Comparison of ENCODE assay signal across 8 cellular contexts in genomic region chr1:8598060-8598724, GRCh38.
A peak's percentile ranks its signal among the peaks of the same experiment; 100 is the strongest.
DNase-seq lines count a peak whose midpoint lies in the region; ATAC-seq and TF ChIP-seq lines count a peak whose summit lies in the region.

No MANE protein-coding gene starts in this region.

- WGBS in psoas muscle, 3 donors: 18 to 25% (median 22%) methylated on average over 15 of the region's 15 CpGs

- H3K36me3 ChIP-seq in SK-N-MC (ENCODE audit: insufficient read depth, low read length): 0 out of 2 replicates have a peak, but pooled peaks cover 5% of the 10 kb centered on the region
- no peaks in the 10 kb centered on the region for H3K36me3 ChIP-seq in psoas muscle (ENCODE audit: insufficient read depth in 1 of 2, low read depth in 1 of 2)

- peak; percentile 47 for DNase-seq in EH (ENCODE audit: low read depth)
- DNase-seq in SK-N-MC (ENCODE audit: low read depth, low spot score): no peak
- DNase-seq in Right ventricle myocardium superior: no peak
- DNase-seq in psoas muscle: no peak
- no peak for DNase-seq in GM19240 (ENCODE audit: insufficient read length, low spot score)
- DNase-seq in NCI-H774 (lab: John Stamatoyannopoulos, UW): no peak

- peaks cover 36% of the 10 kb centered on the region for H3K4me1 ChIP-seq in psoas muscle

- H3K4me3 ChIP-seq in SK-N-MC (peak overlapping the region; percentile 12), psoas muscle (peak overlapping the region; percentile 28)

- intact Hi-C loops in Right ventricle myocardium superior (cut with DNase I) (no loop called here), psoas muscle (cut with DNase I) (no loop called here)

- peak; percentile 46 for TF ChIP-seq CTCF in psoas muscle (IDR thresholded peaks at IDR 0.05)

- no peaks in the 10 kb centered on the region; the same call in 1 of the 2 replicates for H3K9me3 ChIP-seq in SK-N-MC (ENCODE audit: low read depth, low read length)
- no peaks in the 10 kb centered on the region for H3K9me3 ChIP-seq in psoas muscle

- H3K27me3 ChIP-seq in psoas muscle (ENCODE audit: insufficient read depth in 3 of 3, low read length in 2 of 3): no peaks in the 10 kb centered on the region

- H3K27ac ChIP-seq in SK-N-MC: peak overlapping the region; percentile 94
- peak overlapping the region; percentile 50 for H3K27ac ChIP-seq in psoas muscle

- H3K9ac ChIP-seq in SK-N-MC (ENCODE audit: insufficient read length): peak overlapping the region; percentile 44

- ATAC-seq in Right ventricle myocardium superior (ENCODE audit: poor library complexity) (peak; percentile 91), psoas muscle (peak; percentile 77 to 87 (median 79)), HG02571 (IDR thresholded peaks at IDR 0.05; ENCODE audit: unreplicated experiment) (no peak), HG03469 (IDR thresholded peaks at IDR 0.05; ENCODE audit: unreplicated experiment) (no peak)

Comparison
In these comparisons a context has a peak if more than half of its experiments do, and no peak if none do; other contexts are left out.
1. ATAC-seq: peak in Right ventricle myocardium superior (single experiment) and psoas muscle (4 of 4); none in HG02571 (single experiment) and HG03469 (single experiment).